18 cellular contexts compared by ENCODE assay signal in genomic region chr17:35748323-35748960, GRCh38. TPM values are rescaled to one million over a fixed set of nuclear protein-coding genes. Genes with fewer than 3 reads are reported as not detected.
DNase-seq lines count a peak whose midpoint lies in the region; ATAC-seq and TF ChIP-seq lines count a peak whose summit lies in the region.
"Had no signal": no experiment of that assay in that cellular context is flagged by ENCODE, and none has a peak within 500 bp of the region (broad histone marks: within the 10 kb centered on the region; RNA-seq: fewer than 3 reads in every experiment).

No MANE protein-coding gene starts in this region.

- H3K27me3 ChIP-seq in RWPE2 (ENCODE audit: insufficient read depth, poor library complexity, severe bottlenecking): no peaks in the 10 kb centered on the region
- H3K27me3 ChIP-seq in heart right ventricle: peaks cover 0 to 60% (median 43%) of the 10 kb centered on the region in 7 donors
- H3K27me3 ChIP-seq in effector memory CD4-positive, alpha-beta T cell (replicated peaks; ENCODE audit: control insufficient read depth, insufficient read depth, low read length, poor library complexity, severe bottlenecking): peaks cover 23% of the 10 kb centered on the region

- DNase-seq in activated CD4-positive, alpha-beta T cell treated with anti-CD3 and anti-CD28 coated beads, Interleukin-2, amount 10 ng/mL, durations not matched to agents 24 days and 14 days: no peak
- DNase-seq in activated CD4-positive, alpha-beta T cell treated with anti-CD3 and anti-CD28 coated beads, Interleukin-2, amount 50 U/mL, for 1 hour: no peak
- DNase-seq in RWPE2 (ENCODE audit: low spot score) (no peak), heart right ventricle (no peak), NCI-H2171 (lab: John Stamatoyannopoulos, UW) (no peak), GM03348 (ENCODE audit: low spot score) (no peak)
- no peak for DNase-seq in effector memory CD4-positive, alpha-beta T cell
- DNase-seq: activated CD4-positive, alpha-beta memory T cell treated with anti-CD3 and anti-CD28 coated beads for 36 hours; activated gamma-delta T cell; DMS153; NCI-H345 had no signal

- no peak overlapping the region for H3K27ac ChIP-seq in RWPE2 (ENCODE audit: poor library complexity, severe bottlenecking)
- H3K27ac ChIP-seq in heart right ventricle: no peak overlapping the region
- H3K27ac ChIP-seq in effector memory CD4-positive, alpha-beta T cell (ENCODE audit: insufficient read depth, low read length, poor library complexity, severe bottlenecking): no peak overlapping the region
- H3K27ac ChIP-seq: PC-9 had no signal

- H3K9me3 ChIP-seq in RWPE2 (ENCODE audit: severe bottlenecking) (no peaks in the 10 kb centered on the region), heart right ventricle (no peaks in the 10 kb centered on the region)
- no peaks in the 10 kb centered on the region for H3K9me3 ChIP-seq in effector memory CD4-positive, alpha-beta T cell (ENCODE audit: control insufficient read depth, low read length)
- H3K9me3 ChIP-seq: breast epithelium had no signal

- no peaks in the 10 kb centered on the region for H3K9me3 Mint-ChIP-seq in activated CD4-positive, alpha-beta T cell treated with anti-CD3 and anti-CD28 coated beads, Interleukin-2, amount 10 ng/mL, durations not matched to agents 24 days and 14 days
- H3K9me3 Mint-ChIP-seq in stimulated activated naive CD8-positive, alpha-beta T cell treated with anti-CD3 and anti-CD28 coated beads, Interleukin-15, Interleukin-2, amounts not matched to agents 100 ng/mL and 50 ng/mL, for 24 hours: no peaks in the 10 kb centered on the region
- H3K9me3 Mint-ChIP-seq: activated CD4-positive, alpha-beta memory T cell treated with anti-CD3 and anti-CD28 coated beads for 36 hours; T-helper 2 cell treated with Interferon-gamma antibody and Interleukin-4, amounts not matched to agents 5 μg/mL and 100 μg/mL, for 36 hours; type B pancreatic cell had no signal

- H3K27ac Mint-ChIP-seq in activated CD4-positive, alpha-beta T cell treated with anti-CD3 and anti-CD28 coated beads, Interleukin-2, amount 10 ng/mL, durations not matched to agents 24 days and 14 days: peak overlapping the region; percentile 56
- H3K27ac Mint-ChIP-seq in stimulated activated naive CD8-positive, alpha-beta T cell treated with anti-CD3 and anti-CD28 coated beads, Interleukin-15, Interleukin-2, amounts not matched to agents 100 ng/mL and 50 ng/mL, for 24 hours: peak overlapping the region; percentile 80
- H3K27ac Mint-ChIP-seq: activated CD4-positive, alpha-beta memory T cell treated with anti-CD3 and anti-CD28 coated beads for 36 hours; T-helper 2 cell treated with Interferon-gamma antibody and Interleukin-4, amounts not matched to agents 5 μg/mL and 100 μg/mL, for 36 hours; type B pancreatic cell had no signal

- H3K36me3 Mint-ChIP-seq in activated CD4-positive, alpha-beta T cell treated with anti-CD3 and anti-CD28 coated beads, Interleukin-2, amount 10 ng/mL, durations not matched to agents 24 days and 14 days (ENCODE audit: low read depth): no peaks in the 10 kb centered on the region
- no peaks in the 10 kb centered on the region for H3K36me3 Mint-ChIP-seq in stimulated activated naive CD8-positive, alpha-beta T cell treated with anti-CD3 and anti-CD28 coated beads, Interleukin-15, Interleukin-2, amounts not matched to agents 100 ng/mL and 50 ng/mL, for 24 hours (ENCODE audit: low read depth)
- H3K36me3 Mint-ChIP-seq: activated CD4-positive, alpha-beta memory T cell treated with anti-CD3 and anti-CD28 coated beads for 36 hours; type B pancreatic cell had no signal

- no peak for TF ChIP-seq CTCF in RWPE2 (IDR thresholded peaks at IDR 0.05; ENCODE audit: poor library complexity, severe bottlenecking)
- no peak for TF ChIP-seq CTCF in heart right ventricle (IDR thresholded peaks at IDR 0.05)

- H3K4me1 Mint-ChIP-seq in activated CD4-positive, alpha-beta T cell treated with anti-CD3 and anti-CD28 coated beads, Interleukin-2, amount 10 ng/mL, durations not matched to agents 24 days and 14 days: peaks cover 18% of the 10 kb centered on the region
- H3K4me1 Mint-ChIP-seq in stimulated activated naive CD8-positive, alpha-beta T cell treated with anti-CD3 and anti-CD28 coated beads, Interleukin-15, Interleukin-2, amounts not matched to agents 100 ng/mL and 50 ng/mL, for 24 hours (ENCODE audit: low read depth): peaks cover 29% of the 10 kb centered on the region

- ATAC-seq in RWPE2 (ENCODE audit: low read depth) (peak; percentile 54), heart right ventricle (peak in 5 of 8 donors; percentile 3 to 62 (median 50))

- H3K27me3 Mint-ChIP-seq in activated CD4-positive, alpha-beta T cell treated with anti-CD3 and anti-CD28 coated beads, Interleukin-2, amount 10 ng/mL, durations not matched to agents 24 days and 14 days: peaks cover 37% of the 10 kb centered on the region
- peaks cover 50% of the 10 kb centered on the region for H3K27me3 Mint-ChIP-seq in stimulated activated naive CD8-positive, alpha-beta T cell treated with anti-CD3 and anti-CD28 coated beads, Interleukin-15, Interleukin-2, amounts not matched to agents 100 ng/mL and 50 ng/mL, for 24 hours

- H3K36me3 ChIP-seq in RWPE2 (ENCODE audit: low read depth) (no peaks in the 10 kb centered on the region), heart right ventricle (no peaks in the 10 kb centered on the region)
- no peaks in the 10 kb centered on the region for H3K36me3 ChIP-seq in effector memory CD4-positive, alpha-beta T cell (ENCODE audit: control insufficient read depth, insufficient read depth, low read length)
- H3K36me3 ChIP-seq: breast epithelium had no signal

- intact Hi-C loops in activated CD4-positive, alpha-beta T cell treated with anti-CD3 and anti-CD28 coated beads, Interleukin-2, amount 10 ng/mL, durations not matched to agents 24 days and 14 days (cut with micrococcal nuclease): loop anchor here (10.0 kb wide), 1 partner anchor 604 kb away; the partner anchor contains the start of genes NLE1 and UNC45B
- intact Hi-C loops in heart right ventricle (cut with DNase I): loop anchor here (2.0 to 10.0 kb wide), 8 partner anchors 86 to 584 kb away; no protein-coding TSS in a partner anchor

- H3K4me3 ChIP-seq in RWPE2 (ENCODE audit: severe bottlenecking) (no peak overlapping the region), heart right ventricle (no peak overlapping the region)
- no peak overlapping the region for H3K4me3 ChIP-seq in effector memory CD4-positive, alpha-beta T cell (ENCODE audit: insufficient read depth, low read depth, low read length, poor library complexity, severe bottlenecking)
- H3K4me3 ChIP-seq: lung, PC-9 had no signal

- WGBS in heart right ventricle, 2 donors: 35 to 38% methylated on average over 4 of the region's 4 CpGs

- H3K4me1 ChIP-seq in RWPE2 (ENCODE audit: insufficient read depth, poor library complexity, severe bottlenecking) (peaks cover 10% of the 10 kb centered on the region), heart right ventricle (peaks cover 0 to 23% (median 9%) of the 10 kb centered on the region in 9 donors)
- no peaks in the 10 kb centered on the region for H3K4me1 ChIP-seq in effector memory CD4-positive, alpha-beta T cell (ENCODE audit: control insufficient read depth, insufficient read depth, low read length, poor library complexity, severe bottlenecking)

- no peak overlapping the region for H3K4me3 Mint-ChIP-seq in activated CD4-positive, alpha-beta T cell treated with anti-CD3 and anti-CD28 coated beads, Interleukin-2, amount 10 ng/mL, durations not matched to agents 24 days and 14 days
- H3K4me3 Mint-ChIP-seq in stimulated activated naive CD8-positive, alpha-beta T cell treated with anti-CD3 and anti-CD28 coated beads, Interleukin-15, Interleukin-2, amounts not matched to agents 100 ng/mL and 50 ng/mL, for 24 hours: peak overlapping the region; percentile 30
- H3K4me3 Mint-ChIP-seq: activated CD4-positive, alpha-beta memory T cell treated with anti-CD3 and anti-CD28 coated beads for 36 hours; T-helper 2 cell treated with Interferon-gamma antibody and Interleukin-4, amounts not matched to agents 5 μg/mL and 100 μg/mL, for 36 hours; type B pancreatic cell had no signal

RNA-seq across cellular contexts. Expression of gene GAS2L2, which starts 4.6 kb away (rescaled TPM):
- not detected in 2 replicates for total RNA-seq in activated CD4-positive, alpha-beta T cell treated with anti-CD3 and anti-CD28 coated beads, Interleukin-2, amount 10 ng/mL, durations not matched to agents 24 days and 14 days
- total RNA-seq in heart right ventricle: under 1 TPM in 6 of 10 donors, not detected in 4; 0.09 to 0.89 (median 0.14) TPM
- under 1 TPM; 0.03 to 0.15 TPM for polyA plus RNA-seq in heart right ventricle
- total RNA-seq: activated CD4-positive, alpha-beta memory T cell treated with anti-CD3 and anti-CD28 coated beads for 36 hours; PC-9 had no signal
- polyA plus RNA-seq: AG04450 had no signal

RNA-seq across cellular contexts. Expression of gene C17orf50, which starts 12.2 kb away (rescaled TPM):
- total RNA-seq in activated CD4-positive, alpha-beta T cell treated with anti-CD3 and anti-CD28 coated beads, Interleukin-2, amount 10 ng/mL, durations not matched to agents 24 days and 14 days: not detected in 2 replicates
- total RNA-seq in heart right ventricle: not detected
- polyA plus RNA-seq in heart right ventricle: not detected
- total RNA-seq: activated CD4-positive, alpha-beta memory T cell treated with anti-CD3 and anti-CD28 coated beads for 36 hours; breast epithelium; PC-9 had no signal
- polyA plus RNA-seq: AG04450 had no signal

RNA-seq across cellular contexts. Expression of gene RASL10B, which starts 17.0 kb away (rescaled TPM):
- 0.71 and 0.72 TPM in 2 replicates for total RNA-seq in activated CD4-positive, alpha-beta T cell treated with anti-CD3 and anti-CD28 coated beads, Interleukin-2, amount 10 ng/mL, durations not matched to agents 24 days and 14 days
- 10 to 100 TPM in 9 of 10 donors, 1 to 10 TPM in 1; 9.0 to 26.2 (median 11.9) TPM for total RNA-seq in heart right ventricle
- 1 to 10 TPM; 3.9 to 6.9 TPM for polyA plus RNA-seq in heart right ventricle

RNA-seq across cellular contexts. Expression of gene MMP28, which starts 47.0 kb away (rescaled TPM):
- not detected in 2 replicates for total RNA-seq in activated CD4-positive, alpha-beta T cell treated with anti-CD3 and anti-CD28 coated beads, Interleukin-2, amount 10 ng/mL, durations not matched to agents 24 days and 14 days
- 1 to 10 TPM; 1.4 to 3.4 (median 1.9) TPM for total RNA-seq in heart right ventricle
- 1 to 10 TPM; 5.4 to 7.4 TPM for polyA plus RNA-seq in heart right ventricle
- total RNA-seq: activated CD4-positive, alpha-beta memory T cell treated with anti-CD3 and anti-CD28 coated beads for 36 hours had no signal
